Comparison of ENCODE assay signal across 22 cellular contexts in the genomic region with DNA sequence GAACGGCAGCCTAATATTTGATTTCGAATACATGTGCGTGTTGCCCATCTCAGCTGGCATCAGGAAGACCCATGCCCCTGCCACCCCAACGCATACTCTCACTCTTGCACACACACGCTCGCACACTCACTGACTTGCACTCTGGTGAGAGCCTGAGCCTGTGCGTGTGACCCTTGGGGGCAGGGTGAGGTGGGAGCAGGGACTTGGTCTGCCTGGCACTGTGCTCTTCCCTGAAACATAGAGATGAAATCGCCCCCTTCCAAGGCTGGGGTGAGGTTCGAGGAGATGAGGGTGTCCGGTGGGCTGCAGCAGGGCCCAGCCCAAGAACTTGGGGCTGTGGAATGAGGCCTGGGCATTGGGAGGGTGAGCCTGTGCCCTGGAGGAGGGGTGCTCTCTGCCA. TPM values are rescaled to one million over a fixed set of nuclear protein-coding genes. Genes with fewer than 3 reads are reported as not detected.
DNase-seq lines count a peak whose midpoint lies in the region; FAIRE-seq and TF ChIP-seq lines count a peak whose summit lies in the region.
"Had no signal": no experiment of that assay in that cellular context is flagged by ENCODE, and none has a peak within 500 bp of the region (broad histone marks: within the 10 kb centered on the region; RNA-seq: fewer than 3 reads in every experiment).

No MANE protein-coding gene starts in this region.

- TF ChIP-seq CTCF in GM20000 (IDR thresholded peaks at IDR 0.05; ENCODE audit: extremely low read depth, missing control alignments) (no peak), H1 (IDR thresholded peaks at IDR 0.05; ENCODE audit: control extremely low read depth in 1 of 3, insufficient read depth in 1 of 3, low read depth in 1 of 3, low read length in 3 of 3) (no peak), uterus (IDR thresholded peaks at IDR 0.05) (no peak), ovary (IDR thresholded peaks at IDR 0.05) (no peak)

- no peak overlapping the region for H3K23ac ChIP-seq in H1 (ENCODE audit: insufficient read length)
- H3K23ac ChIP-seq in neuronal stem cell (ENCODE audit: low read depth, low read length, poor library complexity): peak overlapping the region; percentile 78

- H3K56ac ChIP-seq in H1 (replicated peaks; ENCODE audit: insufficient read length, low read depth, low read length): no peak overlapping the region

- peaks cover 17 to 19% of the 10 kb centered on the region in 2 experiments; a peak in 3 of 4 replicates for H3K9me3 ChIP-seq in H1 (ENCODE audit: insufficient read depth in 2 of 2, low read depth in 1 of 2, low read length in 1 of 2)
- peaks cover 0 to 6% of the 10 kb centered on the region in 2 donors for H3K9me3 ChIP-seq in neuronal stem cell (replicated peaks in 1 of 2; ENCODE audit: control insufficient read depth in 2 of 2, insufficient read depth in 1 of 2, low read depth in 1 of 2, low read length in 2 of 2)
- H3K9me3 ChIP-seq in uterus: no peaks in the 10 kb centered on the region
- no peaks in the 10 kb centered on the region for H3K9me3 ChIP-seq in ovary

- no peak overlapping the region for H3K4me2 ChIP-seq in H1 (ENCODE audit: insufficient read depth in 1 of 2, low read depth in 2 of 2, low read length in 2 of 2)
- H3K4me2 ChIP-seq in neuronal stem cell (ENCODE audit: insufficient read depth, low read length, poor library complexity, severe bottlenecking): no peak overlapping the region
- H3K4me2 ChIP-seq: BLaER1 had no signal

- H4K8ac ChIP-seq in H1 (ENCODE audit: extremely low read depth, insufficient read depth, low read length) (no peak overlapping the region), neuronal stem cell (ENCODE audit: low read depth, low read length) (no peak overlapping the region)

- no peak overlapping the region for H4K5ac ChIP-seq in H1 (ENCODE audit: insufficient read length, low read depth, low read length)

- no peaks in the 10 kb centered on the region for H3K79me1 ChIP-seq in H1 (ENCODE audit: low read depth, low read length)
- peaks cover 3% of the 10 kb centered on the region for H3K79me1 ChIP-seq in neuronal stem cell (ENCODE audit: low read depth, low read length)

- no peak overlapping the region for H2BK20ac ChIP-seq in H1 (ENCODE audit: low read length)

- no peak overlapping the region for H2BK15ac ChIP-seq in H1 (ENCODE audit: low read length)
- peak overlapping the region; percentile 90 for H2BK15ac ChIP-seq in neuronal stem cell (ENCODE audit: low read length)

- H3K27ac ChIP-seq in H1 (ENCODE audit: low read depth, low read length): no peak overlapping the region
- H3K27ac ChIP-seq in neuronal stem cell (replicated peaks; ENCODE audit: low read length): no peak overlapping the region
- H3K27ac ChIP-seq in uterus: no peak overlapping the region
- H3K27ac ChIP-seq in ovary: no peak overlapping the region
- H3K27ac ChIP-seq: BLaER1, HL-60 had no signal

- TF ChIP-seq RAD21 in H1 (IDR thresholded peaks at IDR 0.05 in 1 of 2, conservative IDR thresholded peaks at IDR 0.05 in 1 of 2; ENCODE audit: low read depth in 2 of 2, low read length in 2 of 2): no peak

- H2AK5ac ChIP-seq in H1 (ENCODE audit: low read depth, low read length) (no peak overlapping the region), neuronal stem cell (ENCODE audit: low read depth, low read length) (peak overlapping the region; percentile 96)

- no peaks in the 10 kb centered on the region for H4K20me1 ChIP-seq in H1 (replicated peaks in 1 of 2; ENCODE audit: control insufficient read depth in 1 of 2, insufficient read depth in 2 of 2, low read length in 2 of 2)
- H4K20me1 ChIP-seq: BLaER1 had no signal

- FAIRE-seq in H1 (lab: Jason Lieb, UNC): no peak

- TF ChIP-seq POLR2A in H1 (IDR thresholded peaks at IDR 0.05; ENCODE audit: control extremely low read depth in 1 of 2, low read depth in 2 of 2, low read length in 2 of 2): no peak
- no peak for TF ChIP-seq POLR2A in uterus (IDR thresholded peaks at IDR 0.05)
- no peak for TF ChIP-seq POLR2A in ovary (IDR thresholded peaks at IDR 0.05)

- no peaks in the 10 kb centered on the region; a peak in 1 of 7 replicates for H3K27me3 ChIP-seq in H1 (replicated peaks in 1 of 4; ENCODE audit: control insufficient read depth in 3 of 4, extremely low read depth in 1 of 4, insufficient read depth in 3 of 4, low read length in 3 of 4)
- H3K27me3 ChIP-seq in neuronal stem cell (ENCODE audit: control insufficient read depth in 3 of 3, insufficient read depth in 3 of 3, low read depth in 1 of 3, low read length in 3 of 3): peaks cover 0 to 4% (median 0%) of the 10 kb centered on the region in 3 experiments
- no peaks in the 10 kb centered on the region for H3K27me3 ChIP-seq in uterus
- H3K27me3 ChIP-seq in ovary: no peaks in the 10 kb centered on the region
- H3K27me3 ChIP-seq: BLaER1 had no signal

- CTCF ChIA-PET in H1 (lab: Charles Lee; ENCODE audit: partially characterized antibody): no interaction called here

- 0 out of 2 replicates have a peak overlapping the region, but pooled peaks have one; percentile 28 for H3K18ac ChIP-seq in H1 (ENCODE audit: extremely low read depth, low read length)
- peak overlapping the region; percentile 90 for H3K18ac ChIP-seq in neuronal stem cell (ENCODE audit: low read length)

- peak; percentile 6 for DNase-seq in GM20000 (ENCODE audit: low spot score)
- DNase-seq in H1 (ENCODE audit: low read depth in 1 of 2, low spot score in 2 of 2): no peak
- DNase-seq in neuronal stem cell (ENCODE audit: low spot score): no peak
- no peak for DNase-seq in RKO (ENCODE audit: low spot score)
- no peak for DNase-seq in uterus
- DNase-seq in NCI-H2107 (lab: John Stamatoyannopoulos, UW): no peak
- no peak for DNase-seq in ovary
- DNase-seq: 8988T; CD4-positive, alpha-beta memory T cell; DMS153; DMS79; GDM1; GOT3; HCEC 1CT; IMR-90 had no signal

- POLR2A ChIA-PET in H1 (lab: Charles Lee; ENCODE audit: partially characterized antibody): interaction anchor here (1.1 to 1.7 kb wide), 3 partner anchors 8 to 45 kb away, joined by 3 to 4 read pairs (median 3); no protein-coding TSS in a partner anchor

- no peak overlapping the region for H3K4me3 ChIP-seq in H1 (ENCODE audit: extremely low read depth in 1 of 4, insufficient read depth in 2 of 4, low read depth in 3 of 4, low read length in 4 of 4)
- H3K4me3 ChIP-seq in neuronal stem cell (ENCODE audit: low read length in 2 of 2): no peak overlapping the region
- H3K4me3 ChIP-seq in uterus: no peak overlapping the region
- H3K4me3 ChIP-seq in ovary: no peak overlapping the region
- H3K4me3 ChIP-seq: BLaER1 had no signal

- intact Hi-C loops in uterus (cut with DNase I; ENCODE audit: low total_unique reads): no loop called here
- intact Hi-C loops in ovary (cut with DNase I): no loop called here

- no peak overlapping the region for H3K14ac ChIP-seq in H1 (ENCODE audit: insufficient read length)
- peak overlapping the region; percentile 90 for H3K14ac ChIP-seq in neuronal stem cell (ENCODE audit: low read length)

- H3K79me2 ChIP-seq in H1 (ENCODE audit: control insufficient read depth in 1 of 2, insufficient read depth in 2 of 2, low read length in 2 of 2): no peaks in the 10 kb centered on the region

- H2BK12ac ChIP-seq in H1 (ENCODE audit: low read depth, low read length) (no peak overlapping the region), neuronal stem cell (ENCODE audit: low read length) (peak overlapping the region; percentile 31)

- H4K91ac ChIP-seq in H1 (replicated peaks; ENCODE audit: insufficient read length, low read length): no peak overlapping the region
- peak overlapping the region; percentile 24 for H4K91ac ChIP-seq in neuronal stem cell (ENCODE audit: low read depth, low read length, poor library complexity)

- TF ChIP-seq EP300 in H1 (IDR thresholded peaks at IDR 0.05; ENCODE audit: borderline replicate concordance in 1 of 2, low read depth in 2 of 2, low read length in 2 of 2) (no peak), ovary (IDR thresholded peaks at IDR 0.05) (no peak)

- H3K4me1 ChIP-seq in H1 (replicated peaks in 1 of 4; ENCODE audit: control insufficient read depth in 3 of 4, insufficient read depth in 4 of 4, low read length in 3 of 4): peaks cover 0 to 8% (median 4%) of the 10 kb centered on the region in 4 experiments; a peak in 3 of 7 replicates
- H3K4me1 ChIP-seq in neuronal stem cell (ENCODE audit: control insufficient read depth in 2 of 2, insufficient read depth in 1 of 2, low read depth in 1 of 2, low read length in 2 of 2): peaks cover 13 to 15% of the 10 kb centered on the region in 2 donors
- no peaks in the 10 kb centered on the region for H3K4me1 ChIP-seq in uterus
- H3K4me1 ChIP-seq in ovary (ENCODE audit: insufficient read depth): peaks cover 6% of the 10 kb centered on the region

- no peaks in the 10 kb centered on the region for H3K23me2 ChIP-seq in H1 (ENCODE audit: low read depth, low read length)

- H3K4ac ChIP-seq in H1 (replicated peaks; ENCODE audit: insufficient read length, low read depth, low read length): peak overlapping the region; percentile 51
- H3K4ac ChIP-seq in neuronal stem cell (ENCODE audit: low read length): no peak overlapping the region

- H3K9ac ChIP-seq in H1 (replicated peaks in 1 of 4; ENCODE audit: extremely low read depth in 1 of 4, low read depth in 3 of 4, low read length in 3 of 4) (no peak overlapping the region), neuronal stem cell (ENCODE audit: low read depth, low read length, poor library complexity) (no peak overlapping the region)
- H3K9ac ChIP-seq: BLaER1 had no signal

- H2BK120ac ChIP-seq in H1 (replicated peaks; ENCODE audit: low read depth, low read length) (no peak overlapping the region), neuronal stem cell (ENCODE audit: low read depth, low read length) (no peak overlapping the region)

- 84% methylated on average over 10 of the region's 10 CpGs; no CpG with 5 or more reads in 1 of the 2 experiments for WGBS in H1 (ENCODE audit: extremely low coverage in 1 of 2, insufficient coverage in 1 of 2, insufficient read length in 1 of 2, insufficient replicate concordance in 2 of 2, low coverage in 1 of 2, low lambda C conversion rate in 2 of 2, missing lambda C conversion rate in 1 of 2), 2 experiments
- WGBS in neuronal stem cell (ENCODE audit: extremely low coverage in 2 of 2, insufficient read length in 2 of 2, insufficient replicate concordance in 1 of 2), 2 donors: no CpG with 5 or more reads among the region's 10 CpGs
- WGBS in ovary, 3 donors: 88 to 94% (median 93%) methylated on average over 10 of the region's 10 CpGs

- H2AFZ ChIP-seq in H1 (ENCODE audit: low read length): no peak overlapping the region
- no peak overlapping the region for H2AFZ ChIP-seq in neuronal stem cell (ENCODE audit: low read length)

- peaks cover 0 to 15% (median 0%) of the 10 kb centered on the region in 4 experiments; a peak in 3 of 8 replicates for H3K36me3 ChIP-seq in H1 (ENCODE audit: control insufficient read depth in 2 of 4, insufficient read depth in 4 of 4, low read length in 3 of 4)
- no peaks in the 10 kb centered on the region for H3K36me3 ChIP-seq in neuronal stem cell (replicated peaks in 1 of 2; ENCODE audit: control insufficient read depth in 2 of 2, insufficient read depth in 2 of 2, low read length in 2 of 2)
- no peaks in the 10 kb centered on the region for H3K36me3 ChIP-seq in uterus
- H3K36me3 ChIP-seq in ovary: no peaks in the 10 kb centered on the region
- H3K36me3 ChIP-seq: BLaER1 had no signal

- H2BK5ac ChIP-seq in H1 (ENCODE audit: low read depth, low read length) (no peak overlapping the region), neuronal stem cell (ENCODE audit: low read length) (peak overlapping the region; percentile 83)

RNA-seq across cellular contexts. Expression of gene LCN9, which starts 1.2 kb away (rescaled TPM):
- total RNA-seq in H1 (2021; fragmentation: NEBNext Ultra II Directional; extraction: Animal tissue kit (Norgen Biotek cat#: 25700)): 3.1 and 3.7 TPM in 2 replicates
- 2.3 and 2.6 TPM in 2 replicates for polyA plus RNA-seq in H1 (2011; rRNA removed)
- polyA plus RNA-seq in H1 (2011; cell fraction: cytosol; rRNA removed): 5.3 TPM
- polyA plus RNA-seq in H1 (2011; cell fraction: nucleus; rRNA removed): 47.6 TPM
- 6.5 to 8.6 TPM (median 8.0 TPM) in 4 replicates for polyA plus RNA-seq in H1 (2012, experiment 1 of 2)
- polyA plus RNA-seq in H1 (2012, experiment 2 of 2): 1.1 TPM
- not detected for polyA plus RNA-seq in H1 (2013, experiment 1 of 2)
- polyA plus RNA-seq in H1 (2013, experiment 2 of 2): 0.18 TPM
- 0.60 and 0.83 TPM in 2 replicates for polyA minus RNA-seq in H1 (2011; rRNA and poly(A)+ RNA removed)
- not detected for polyA minus RNA-seq in H1 (2011; cell fraction: cytosol; rRNA and poly(A)+ RNA removed)
- polyA minus RNA-seq in H1 (2011; cell fraction: nucleus; rRNA and poly(A)+ RNA removed): 7.2 TPM
- polyA plus RNA-seq in neuronal stem cell (2013, experiment 1 of 2): 0.85 TPM
- polyA plus RNA-seq in neuronal stem cell (2013, experiment 2 of 2): 0.83 TPM
- total RNA-seq in uterus: not detected
- total RNA-seq in ovary: not detected
- not detected for polyA plus RNA-seq in ovary
- total RNA-seq: A673; CD4-positive, alpha-beta memory T cell; Daoy; HT1080; IMR-90 had no signal
- polyA plus RNA-seq: AG04450; CD14-positive monocyte; CD4-positive, alpha-beta memory T cell; IMR-90 had no signal

RNA-seq across cellular contexts. Expression of gene GLT6D1, which starts 24.9 kb away (rescaled TPM):
- 1.3 and 1.6 TPM in 2 replicates for total RNA-seq in H1 (2021; fragmentation: NEBNext Ultra II Directional; extraction: Animal tissue kit (Norgen Biotek cat#: 25700))
- polyA plus RNA-seq in H1 (2011; rRNA removed) (2.1 and 2.2 TPM in 2 replicates), ovary (not detected)
- 2.5 TPM for polyA plus RNA-seq in H1 (2011; cell fraction: cytosol; rRNA removed)
- polyA plus RNA-seq in H1 (2011; cell fraction: nucleus; rRNA removed): 3.9 TPM
- polyA plus RNA-seq in H1 (2012, experiment 1 of 2): 1.2 to 1.5 TPM (median 1.4 TPM) in 4 replicates
- 0.66 TPM for polyA plus RNA-seq in H1 (2012, experiment 2 of 2)
- polyA plus RNA-seq in H1 (2013, experiment 1 of 2): 0.06 TPM
- polyA plus RNA-seq in H1 (2013, experiment 2 of 2): 0.07 TPM
- polyA minus RNA-seq in H1 (2011; rRNA and poly(A)+ RNA removed): 0.71 and 1.6 TPM in 2 replicates
- 0.95 TPM for polyA minus RNA-seq in H1 (2011; cell fraction: cytosol; rRNA and poly(A)+ RNA removed)
- 1.00 TPM for polyA minus RNA-seq in H1 (2011; cell fraction: nucleus; rRNA and poly(A)+ RNA removed)
- 0.03 TPM for polyA plus RNA-seq in neuronal stem cell (2013, experiment 1 of 2)
- polyA plus RNA-seq in neuronal stem cell (2013, experiment 2 of 2): not detected
- total RNA-seq in uterus (not detected), ovary (not detected)
- total RNA-seq: A673; CD4-positive, alpha-beta memory T cell; Daoy; HT1080; IMR-90 had no signal
- polyA plus RNA-seq: AG04450; CD14-positive monocyte; CD4-positive, alpha-beta memory T cell; IMR-90 had no signal

RNA-seq across cellular contexts. Expression of gene SOHLH1, which starts 35.0 kb away (rescaled TPM):
- not detected in 2 replicates for total RNA-seq in H1 (2021; fragmentation: NEBNext Ultra II Directional; extraction: Animal tissue kit (Norgen Biotek cat#: 25700))
- polyA plus RNA-seq in H1 (2011; rRNA removed) (0.05 and 0.11 TPM in 2 replicates), ovary (under 1 TPM in 1 of 2 donors, not detected in 1; 0.36 TPM)
- polyA plus RNA-seq in H1 (2011; cell fraction: cytosol; rRNA removed): not detected
- polyA plus RNA-seq in H1 (2011; cell fraction: nucleus; rRNA removed): 0.36 TPM
- polyA plus RNA-seq in H1 (2012, experiment 1 of 2): not detected in 4 replicates
- polyA plus RNA-seq in H1 (2012, experiment 2 of 2): not detected
- polyA plus RNA-seq in H1 (2013, experiment 1 of 2): not detected
- not detected for polyA plus RNA-seq in H1 (2013, experiment 2 of 2)
- polyA minus RNA-seq in H1 (2011; rRNA and poly(A)+ RNA removed): not detected in 2 replicates
- not detected for polyA minus RNA-seq in H1 (2011; cell fraction: cytosol; rRNA and poly(A)+ RNA removed)
- not detected for polyA minus RNA-seq in H1 (2011; cell fraction: nucleus; rRNA and poly(A)+ RNA removed)
- polyA plus RNA-seq in neuronal stem cell (2013, experiment 1 of 2): not detected
- polyA plus RNA-seq in neuronal stem cell (2013, experiment 2 of 2): not detected
- total RNA-seq in uterus (not detected), ovary (under 1 TPM in 1 of 7 donors, not detected in 6; 0.17 TPM)
- total RNA-seq: A673; CD4-positive, alpha-beta memory T cell; Daoy; HT1080; IMR-90 had no signal
- polyA plus RNA-seq: AG04450; CD14-positive monocyte; CD4-positive, alpha-beta memory T cell; IMR-90 had no signal

RNA-seq across cellular contexts. Expression of gene KCNT1, which starts 37.7 kb away (rescaled TPM):
- total RNA-seq in H1 (2021; fragmentation: NEBNext Ultra II Directional; extraction: Animal tissue kit (Norgen Biotek cat#: 25700)): 0.13 and 0.44 TPM in 2 replicates
- 0.20 and 0.35 TPM in 2 replicates for polyA plus RNA-seq in H1 (2011; rRNA removed)
- 0.19 TPM for polyA plus RNA-seq in H1 (2011; cell fraction: cytosol; rRNA removed)
- polyA plus RNA-seq in H1 (2011; cell fraction: nucleus; rRNA removed): 1.4 TPM
- polyA plus RNA-seq in H1 (2012, experiment 1 of 2): 0.17 to 0.41 TPM (median 0.29 TPM) in 4 replicates
- 0.28 TPM for polyA plus RNA-seq in H1 (2012, experiment 2 of 2)
- 0.10 TPM for polyA plus RNA-seq in H1 (2013, experiment 1 of 2)
- polyA plus RNA-seq in H1 (2013, experiment 2 of 2): 0.07 TPM
- 0.32 and 0.66 TPM in 2 replicates for polyA minus RNA-seq in H1 (2011; rRNA and poly(A)+ RNA removed)
- polyA minus RNA-seq in H1 (2011; cell fraction: cytosol; rRNA and poly(A)+ RNA removed): not detected
- polyA minus RNA-seq in H1 (2011; cell fraction: nucleus; rRNA and poly(A)+ RNA removed): 0.30 TPM
- 0.10 TPM for polyA plus RNA-seq in neuronal stem cell (2013, experiment 1 of 2)
- 0.07 TPM for polyA plus RNA-seq in neuronal stem cell (2013, experiment 2 of 2)
- under 1 TPM in 2 of 4 donors, not detected in 2; 0.28 to 0.52 TPM for total RNA-seq in uterus
- 10 to 100 TPM in 2 of 7 donors, 1 to 10 TPM in 4, under 1 TPM in 1; 0.83 to 12.0 (median 6.4) TPM for total RNA-seq in ovary
- 1 to 10 TPM; 1.9 to 2.0 TPM for polyA plus RNA-seq in ovary
- total RNA-seq: A673, Daoy, HT1080, IMR-90 had no signal
- polyA plus RNA-seq: AG04450, CD14-positive monocyte, IMR-90 had no signal
